In the genomic region with DNA sequence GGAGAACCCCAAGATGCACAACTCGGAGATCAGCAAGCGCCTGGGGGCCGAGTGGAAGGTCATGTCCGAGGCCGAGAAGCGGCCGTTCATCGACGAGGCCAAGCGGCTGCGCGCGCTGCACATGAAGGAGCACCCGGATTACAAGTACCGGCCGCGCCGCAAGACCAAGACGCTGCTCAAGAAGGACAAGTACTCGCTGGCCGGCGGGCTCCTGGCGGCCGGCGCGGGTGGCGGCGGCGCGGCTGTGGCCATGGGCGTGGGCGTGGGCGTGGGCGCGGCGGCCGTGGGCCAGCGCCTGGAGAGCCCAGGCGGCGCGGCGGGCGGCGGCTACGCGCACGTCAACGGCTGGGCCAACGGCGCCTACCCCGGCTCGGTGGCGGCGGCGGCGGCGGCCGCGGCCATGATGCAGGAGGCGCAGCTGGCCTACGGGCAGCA, we compare ENCODE assay signal across 13 cellular contexts. TPM values are rescaled to one million over a fixed set of nuclear protein-coding genes. Genes with fewer than 3 reads are reported as not detected.
DNase-seq lines count a peak whose midpoint lies in the region; ATAC-seq and FAIRE-seq lines count a peak whose summit lies in the region.
"Had no signal": no experiment of that assay in that cellular context is flagged by ENCODE, and none has a peak within 500 bp of the region (broad histone marks: within the 10 kb centered on the region; RNA-seq: fewer than 3 reads in every experiment).

No MANE protein-coding gene starts in this region.

- no peak overlapping the region for H4K5ac ChIP-seq in mesendoderm (ENCODE audit: low read length)

- H3K56ac ChIP-seq in mesendoderm (ENCODE audit: low read length) = no peak overlapping the region

- H3K36me3 ChIP-seq in mesendoderm (ENCODE audit: control insufficient read depth, insufficient read depth, low read length) = no peaks in the 10 kb centered on the region
- H3K36me3 ChIP-seq: tibial artery had no signal

- H2AK5ac ChIP-seq in mesendoderm (ENCODE audit: low read length) = no peak overlapping the region

- peaks cover 69% of the 10 kb centered on the region for H3K27me3 ChIP-seq in mesendoderm (ENCODE audit: insufficient read depth, low read length, poor library complexity)

- H3K79me1 ChIP-seq in mesendoderm (ENCODE audit: low read length) = no peaks in the 10 kb centered on the region

- H2BK5ac ChIP-seq in mesendoderm (ENCODE audit: low read length) = no peak overlapping the region

- FAIRE-seq in GM19239 (lab: Jason Lieb, UNC) = no peak

- H3K4ac ChIP-seq in mesendoderm (ENCODE audit: low read depth, low read length) = no peak overlapping the region

- H4K8ac ChIP-seq in mesendoderm (ENCODE audit: low read depth, low read length) = no peak overlapping the region

- no peak overlapping the region for H3K18ac ChIP-seq in mesendoderm (ENCODE audit: low read length)

- H3K4me2 ChIP-seq in mesendoderm (ENCODE audit: low read length) = no peak overlapping the region

- no peak overlapping the region for H3K27ac ChIP-seq in mesendoderm (ENCODE audit: low read depth, low read length)
- H3K27ac ChIP-seq: tibial artery had no signal

- H3K23ac ChIP-seq in mesendoderm (ENCODE audit: low read length) = no peak overlapping the region

- no peak for ATAC-seq in HG02798 (IDR thresholded peaks at IDR 0.05; ENCODE audit: poor library complexity, unreplicated experiment)
- ATAC-seq in GM21576 (IDR thresholded peaks at IDR 0.05; ENCODE audit: unreplicated experiment) = no peak

- H3K79me2 ChIP-seq in mesendoderm (ENCODE audit: control insufficient read depth, insufficient read depth, low read length) = no peaks in the 10 kb centered on the region

- H3K9ac ChIP-seq in mesendoderm (ENCODE audit: low read length) = no peak overlapping the region

- H3K4me1 ChIP-seq in mesendoderm (ENCODE audit: control insufficient read depth, low read depth, low read length) = no peaks in the 10 kb centered on the region

- peak; percentile 17 for DNase-seq in AG20443 (ENCODE audit: low spot score)
- peak; percentile 16 for DNase-seq in GM19239 (ENCODE audit: insufficient read length, low spot score)
- DNase-seq in SW480 (ENCODE audit: low spot score) = peak; percentile 53
- DNase-seq in mesendoderm = peak; percentile 71
- DNase-seq in stimulated activated CD4-positive, alpha-beta T cell treated with anti-CD3 and anti-CD28 coated beads, Interleukin-15, amount 100 ng/mL, for 24 hours = no peak
- no peak for DNase-seq in activated CD4-positive, CD25-positive, alpha-beta regulatory T cell (lab: John Stamatoyannopoulos, UW)
- DNase-seq: activated CD4-positive, alpha-beta T cell treated with anti-CD3 and anti-CD28 coated beads, Interleukin-2, amount 50 U/mL, for 48 hours; activated effector memory CD4-positive, alpha-beta T cell treated with Interleukin-2 at 50 U/mL for 16 hours; effector CD4-positive, alpha-beta T cell; MV-4-11; tibial artery had no signal

- no CpG with 5 or more reads among the region's 61 CpGs for WGBS in mesendoderm (ENCODE audit: extremely low coverage, insufficient coverage, low lambda C conversion rate)

- H2BK120ac ChIP-seq in mesendoderm (ENCODE audit: low read depth, low read length) = no peak overlapping the region

- no peak overlapping the region for H3K4me3 ChIP-seq in mesendoderm (ENCODE audit: low read length)

- no peak overlapping the region for H2BK15ac ChIP-seq in mesendoderm (replicated peaks; ENCODE audit: low read depth)

RNA-seq across cellular contexts. Expression of a gene that starts 0.9 kb away (rescaled TPM):
- polyA plus RNA-seq in mesendoderm (2013, experiment 1 of 2) = 0.03 TPM
- polyA plus RNA-seq in mesendoderm (2013, experiment 2 of 2) = 0.01 TPM

Comparison
In these comparisons a context has a peak if more than half of its experiments do, and no peak if none do; other contexts are left out.
1. DNase-seq: peak in AG20443 (single experiment), GM19239 (single experiment), SW480 (single experiment) and mesendoderm (single experiment); none in stimulated activated CD4-positive, alpha-beta T cell treated with anti-CD3 and anti-CD28 coated beads, Interleukin-15, amount 100 ng/mL, for 24 hours (single experiment) and activated CD4-positive, CD25-positive, alpha-beta regulatory T cell (0 of 4).